Comparison of ENCODE assay signal across 3 cellular contexts in genomic region chr11:117327255-117327566, GRCh38.
TF ChIP-seq lines count a peak whose summit lies in the region.
"Not testable (repeated sequence)": the region's sequence is repeated elsewhere in the genome, so short reads cannot be mapped to it uniquely, and the experiment has no call there.

No MANE protein-coding gene starts in this region.

TF ChIP-seq in HEK293, 187 proteins besides CTCF, POLR2A, EP300 and RAD21:
- TF ChIP-seq BCL11B (tag by site-specific recombination; IDR thresholded peaks at IDR 0.05; ENCODE audit: low read depth) (peak; percentile 41; the same call in 1 of the 2 replicates), ZNF362 (tag by site-specific recombination; IDR thresholded peaks at IDR 0.05) (peak; percentile 62; the same call in 1 of the 2 replicates)

TF ChIP-seq in K562, 482 proteins besides CTCF, POLR2A, EP300 and RAD21 (continues in another document):
- TF ChIP-seq ZNF316 (IDR thresholded peaks at IDR 0.05) (peak; percentile 36; the same call in 1 of the 2 replicates), MECOM (CRISPR knock-in tag; IDR thresholded peaks at IDR 0.05) (0 out of 2 replicates have a peak, but pooled peaks have one; percentile 70), KDM1A (IDR thresholded peaks at IDR 0.05) (peak; percentile 69 to 79; a peak in 3 of 4 replicates), ARNT (IDR thresholded peaks at IDR 0.05) (0 out of 4 replicates have a peak, but pooled peaks of 1 of the 2 experiments have one; percentile 84), TOE1 (IDR thresholded peaks at IDR 0.05; ENCODE audit: borderline replicate concordance) (0 out of 2 replicates have a peak, but pooled peaks have one; percentile 8), GTF3C2 (IDR thresholded peaks at IDR 0.05; ENCODE audit: borderline replicate concordance, extremely low read depth, insufficient read length) (peak; percentile 43), ZC3H8 (IDR thresholded peaks at IDR 0.05) (peak; percentile 37; the same call in 1 of the 2 replicates), BCOR (IDR thresholded peaks at IDR 0.05) (peak; percentile 93), ZNF175 (CRISPR knock-in tag; IDR thresholded peaks at IDR 0.05; ENCODE audit: low read depth) (peak; percentile 59; the same call in 1 of the 2 replicates), TRIM28 (IDR thresholded peaks at IDR 0.05) (peak; percentile 97), ZNF644 (tag; IDR thresholded peaks at IDR 0.05; ENCODE audit: low read depth) (0 out of 2 replicates have a peak, but pooled peaks have one; percentile 41), SMARCA4 (IDR thresholded peaks at IDR 0.05) (peak; percentile 70; the same call in 1 of the 2 replicates), BRD9 (IDR thresholded peaks at IDR 0.05; ENCODE audit: low read depth, partially characterized antibody) (peak; percentile 63), HDAC2 (IDR thresholded peaks at IDR 0.05) (peak; percentile 94; the same call in 1 of the 2 replicates), ZNF197 (CRISPR knock-in tag; IDR thresholded peaks at IDR 0.05; ENCODE audit: low read depth) (0 out of 2 replicates have a peak, but pooled peaks have one; percentile 17), PHF20 (IDR thresholded peaks at IDR 0.05; ENCODE audit: partially characterized antibody) (peak; percentile 61), CEBPB (tag; IDR thresholded peaks at IDR 0.05) (0 out of 2 replicates have a peak, but pooled peaks have one; percentile 45), ZNF668 (CRISPR knock-in tag; IDR thresholded peaks at IDR 0.05) (0 out of 2 replicates have a peak, but pooled peaks have one; percentile 61), ADNP (tag; IDR thresholded peaks at IDR 0.05) (peak; percentile 99), CHD4 (IDR thresholded peaks at IDR 0.05; ENCODE audit: insufficient read depth, insufficient replicate concordance, low read depth, low read length, poor library complexity, severe bottlenecking) (peak; percentile 25), SMARCA5 (IDR thresholded peaks at IDR 0.05) (peak; percentile 80; the same call in 1 of the 2 replicates), HDAC3 (IDR thresholded peaks at IDR 0.05; ENCODE audit: borderline replicate concordance, partially characterized antibody) (peak; percentile 41), IRF9 (tag; IDR thresholded peaks at IDR 0.05) (0 out of 2 replicates have a peak, but pooled peaks have one; percentile 33), MIER1 (IDR thresholded peaks at IDR 0.05; ENCODE audit: low read depth) (0 out of 2 replicates have a peak, but pooled peaks have one; percentile 24)
- TF ChIP-seq TOE1 (CRISPR knock-in tag; IDR thresholded peaks at IDR 0.05; ENCODE audit: borderline replicate concordance, low read depth), result not testable (repeated sequence)

TF ChIP-seq in HepG2, 621 proteins besides CTCF, POLR2A, EP300 and RAD21:
- TF ChIP-seq CHD4 (IDR thresholded peaks at IDR 0.05; ENCODE audit: borderline replicate concordance, low read length) (peak; percentile 86; the same call in 1 of the 2 replicates), ASH2L (IDR thresholded peaks at IDR 0.05; ENCODE audit: insufficient read length, low read depth, low read length) (peak; percentile 4), TFDP2 (CRISPR knock-in tag; IDR thresholded peaks at IDR 0.05) (0 out of 2 replicates have a peak, but pooled peaks have one; percentile 3)
